15 cellular contexts compared by ENCODE assay signal in the genomic region with DNA sequence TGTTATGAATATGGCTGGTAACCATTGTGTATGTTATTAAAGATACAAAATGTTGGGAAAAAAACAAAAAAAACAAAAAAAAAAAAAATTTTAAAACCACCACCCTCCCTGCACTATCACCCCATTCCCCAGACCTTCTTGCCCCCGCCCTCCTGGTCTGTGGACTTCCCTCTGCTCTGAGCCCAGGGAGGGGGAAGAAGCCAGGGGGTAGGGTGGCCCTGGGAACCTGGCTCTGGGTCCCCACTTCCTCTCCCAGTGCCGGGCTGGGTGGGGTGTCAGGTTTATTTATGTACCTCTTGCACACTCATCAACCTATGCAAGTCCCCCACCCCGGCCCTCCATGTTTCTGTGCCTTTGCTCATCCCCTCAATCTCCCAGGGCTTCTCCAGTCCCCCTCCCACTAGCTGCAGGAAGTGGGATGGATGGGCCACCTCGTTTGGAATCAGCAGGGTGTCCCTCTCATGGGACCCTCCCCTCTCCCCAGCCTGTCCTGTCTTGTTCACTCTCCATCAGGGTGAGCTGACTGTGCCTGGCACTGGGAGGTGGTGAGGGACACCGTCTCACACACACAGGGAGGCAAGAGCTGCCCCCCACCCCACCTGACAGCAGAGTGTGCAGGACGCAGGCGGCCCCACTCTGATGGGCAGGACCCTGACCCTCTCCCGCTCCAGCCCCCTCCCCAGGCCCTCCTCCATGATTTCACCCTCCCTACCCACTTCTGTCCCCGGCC. TPM values are rescaled to one million over a fixed set of nuclear protein-coding genes. Genes with fewer than 3 reads are reported as not detected.
A peak's percentile ranks its signal among the peaks of the same experiment; 100 is the strongest.
DNase-seq lines count a peak whose midpoint lies in the region; ATAC-seq, FAIRE-seq and TF ChIP-seq lines count a peak whose summit lies in the region.
"Had no signal": no experiment of that assay in that cellular context is flagged by ENCODE, and none has a peak within 500 bp of the region (broad histone marks: within the 10 kb centered on the region; RNA-seq: fewer than 3 reads in every experiment).

No MANE protein-coding gene starts in this region.

- no peak for DNase-seq in CD4-positive, alpha-beta memory T cell
- DNase-seq in HTR-8/SVneo (ENCODE audit: insufficient read length, low spot score) (no peak), astrocyte (ENCODE audit: low read depth) (no peak), naive B cell (no peak), GF-D8 (lab: John Stamatoyannopoulos, UW) (no peak), ACHN (no peak)
- DNase-seq: GDM1; NCI-H1105; psoas muscle; stimulated activated CD4-positive, alpha-beta T cell treated with anti-CD3 and anti-CD28 coated beads, Interleukin-12 subunit alpha, Interleukin-12 subunit beta, amount 100 ng/mL, for 4 hours; testis had no signal

- H2AFZ ChIP-seq in astrocyte (ENCODE audit: low read depth, low read length): no peak overlapping the region

- H3K79me2 ChIP-seq in astrocyte (ENCODE audit: insufficient read depth, low read length): peaks cover 18% of the 10 kb centered on the region

- no peaks in the 10 kb centered on the region for H3K9me3 ChIP-seq in CD4-positive, alpha-beta memory T cell (ENCODE audit: control insufficient read depth in 1 of 2, low read length in 2 of 2)
- H3K9me3 ChIP-seq in astrocyte (ENCODE audit: insufficient read depth, low read depth, low read length): no peaks in the 10 kb centered on the region
- H3K9me3 ChIP-seq: psoas muscle, testis had no signal

- H3K4me1 ChIP-seq in CD4-positive, alpha-beta memory T cell (ENCODE audit: insufficient read depth, low read length): peaks cover 6% of the 10 kb centered on the region
- H3K4me1 ChIP-seq in astrocyte (ENCODE audit: insufficient read depth, low read length): peaks cover 5% of the 10 kb centered on the region

- H3K4me3 Mint-ChIP-seq in CD4-positive, alpha-beta memory T cell: no peak overlapping the region
- no peak overlapping the region for H3K4me3 Mint-ChIP-seq in astrocyte (ENCODE audit: unreplicated experiment)
- peak overlapping the region in 1 of 8 donors; percentile 7 for H3K4me3 Mint-ChIP-seq in naive B cell
- H3K4me3 Mint-ChIP-seq: activated naive CD8-positive, alpha-beta T cell had no signal

- peaks cover 39 to 88% of the 10 kb centered on the region in 2 donors for H3K36me3 Mint-ChIP-seq in CD4-positive, alpha-beta memory T cell
- H3K36me3 Mint-ChIP-seq in astrocyte (ENCODE audit: low read depth, unreplicated experiment) (peaks cover 23% of the 10 kb centered on the region), naive B cell (peaks cover 12 to 46% of the 10 kb centered on the region in 2 donors)

- H3K27me3 ChIP-seq in CD4-positive, alpha-beta memory T cell (ENCODE audit: insufficient read depth, low read length): no peaks in the 10 kb centered on the region
- no peaks in the 10 kb centered on the region for H3K27me3 ChIP-seq in astrocyte (ENCODE audit: insufficient read depth, low read length)
- H3K27me3 ChIP-seq: testis had no signal

- POLR2A ChIA-PET in CD4-positive, alpha-beta memory T cell (lab: Charles Lee; ENCODE audit: partially characterized antibody): interaction anchor here (0.7 to 0.8 kb wide), 2 partner anchors 26 to 253 kb away, joined by 3 read pairs; no protein-coding TSS in a partner anchor

- H3K4me3 ChIP-seq in CD4-positive, alpha-beta memory T cell (ENCODE audit: low read length in 2 of 2): no peak overlapping the region
- H3K4me3 ChIP-seq in astrocyte (ENCODE audit: insufficient read depth, low read depth, low read length): no peak overlapping the region
- H3K4me3 ChIP-seq: psoas muscle, testis had no signal

- no peaks in the 10 kb centered on the region for H3K27me3 Mint-ChIP-seq in CD4-positive, alpha-beta memory T cell
- H3K27me3 Mint-ChIP-seq in astrocyte (ENCODE audit: low read depth, unreplicated experiment) (no peaks in the 10 kb centered on the region), naive B cell (no peaks in the 10 kb centered on the region)
- H3K27me3 Mint-ChIP-seq: activated naive CD8-positive, alpha-beta T cell had no signal

- TF ChIP-seq CTCF in astrocyte (IDR thresholded peaks at IDR 0.05; ENCODE audit: insufficient read depth, low read depth, low read length): no peak

- ATAC-seq in naive B cell (ENCODE audit: low read depth in 2 of 2) (peak in 1 of 2 donors; percentile 19), HG02973 (IDR thresholded peaks at IDR 0.05; ENCODE audit: unreplicated experiment) (no peak)

- CTCF ChIA-PET in CD4-positive, alpha-beta memory T cell (lab: Charles Lee; ENCODE audit: partially characterized antibody): no interaction called here

- H3K4me2 ChIP-seq in astrocyte (ENCODE audit: low read length): no peak overlapping the region

- peaks cover 66% of the 10 kb centered on the region for H3K36me3 ChIP-seq in CD4-positive, alpha-beta memory T cell (ENCODE audit: insufficient read depth, low read length)
- peaks cover 35% of the 10 kb centered on the region for H3K36me3 ChIP-seq in astrocyte (ENCODE audit: insufficient read depth, low read length)

- peaks cover 11% of the 10 kb centered on the region for H4K20me1 ChIP-seq in astrocyte (ENCODE audit: insufficient read depth, low read length)

- H3K9me3 Mint-ChIP-seq in CD4-positive, alpha-beta memory T cell: no peaks in the 10 kb centered on the region
- no peaks in the 10 kb centered on the region for H3K9me3 Mint-ChIP-seq in astrocyte (ENCODE audit: unreplicated experiment)
- H3K9me3 Mint-ChIP-seq in naive B cell: no peaks in the 10 kb centered on the region

- in situ Hi-C loops in ACHN (cut with HindIII; ENCODE audit: low pct_ligation_motif_present, low pct_unique_long_range_greater_than_20kb, low sequenced_read_pairs): no loop called here

- intact Hi-C loops in CD4-positive, alpha-beta memory T cell (cut with micrococcal nuclease): no loop called here

- FAIRE-seq in HTR-8/SVneo (lab: Jason Lieb, UNC): peak; percentile 23
- FAIRE-seq in astrocyte (lab: Jason Lieb, UNC): no peak
- FAIRE-seq: keratinocyte, TTC549 had no signal

- peaks cover 2 to 16% (median 7%) of the 10 kb centered on the region in 4 donors for H3K4me1 Mint-ChIP-seq in CD4-positive, alpha-beta memory T cell
- peaks cover 21% of the 10 kb centered on the region for H3K4me1 Mint-ChIP-seq in astrocyte (ENCODE audit: low read depth, unreplicated experiment)
- H3K4me1 Mint-ChIP-seq in naive B cell: peaks cover 14 to 35% (median 25%) of the 10 kb centered on the region in 3 donors

- H3K27ac ChIP-seq in CD4-positive, alpha-beta memory T cell (ENCODE audit: low read depth, low read length): no peak overlapping the region
- H3K27ac ChIP-seq in astrocyte (ENCODE audit: low read depth, low read length): no peak overlapping the region
- H3K27ac ChIP-seq: psoas muscle, testis had no signal

- H3K9ac ChIP-seq in astrocyte (ENCODE audit: low read length): no peak overlapping the region

- H3K27ac Mint-ChIP-seq in CD4-positive, alpha-beta memory T cell: peak overlapping the region in 6 of 7 donors; percentile 37 to 89 (median 75)
- peak overlapping the region; percentile 34 for H3K27ac Mint-ChIP-seq in astrocyte (ENCODE audit: unreplicated experiment)
- peak overlapping the region in 4 of 6 donors; percentile 81 to 94 (median 83) for H3K27ac Mint-ChIP-seq in naive B cell
- H3K27ac Mint-ChIP-seq: activated naive CD8-positive, alpha-beta T cell had no signal

RNA-seq across cellular contexts. Expression of a gene that starts 5.9 kb away (rescaled TPM):
- 10 to 100 TPM; 49.2 to 53.8 TPM for total RNA-seq in CD4-positive, alpha-beta memory T cell
- polyA plus RNA-seq in CD4-positive, alpha-beta memory T cell: 10 to 100 TPM; 21.5 to 46.7 TPM
- 42.0 and 43.2 TPM in 2 replicates for total RNA-seq in astrocyte
- 10 to 100 TPM; 11.6 to 62.4 (median 41.0) TPM for polyA plus RNA-seq in naive B cell (ENCODE audit: low read depth in 6 of 6)

RNA-seq across cellular contexts. Expression of a gene that starts 6.2 kb away (rescaled TPM):
- 10 to 100 TPM; 43.1 to 51.3 TPM for total RNA-seq in CD4-positive, alpha-beta memory T cell
- polyA plus RNA-seq in CD4-positive, alpha-beta memory T cell: 10 to 100 TPM; 50.6 to 59.8 TPM
- total RNA-seq in astrocyte: 27.0 and 29.9 TPM in 2 replicates
- polyA plus RNA-seq in naive B cell (ENCODE audit: low read depth in 6 of 6): 10 to 100 TPM; 31.9 to 68.1 (median 57.5) TPM

RNA-seq across cellular contexts. Expression of a gene that starts 21.6 kb away (rescaled TPM):
- total RNA-seq in CD4-positive, alpha-beta memory T cell: 100 to 1,000 TPM; 151 to 152 TPM
- polyA plus RNA-seq in CD4-positive, alpha-beta memory T cell: 100 to 1,000 TPM; 164 to 191 TPM
- total RNA-seq in astrocyte: 21.6 and 28.0 TPM in 2 replicates
- 100 to 1,000 TPM; 291 to 784 (median 445) TPM for polyA plus RNA-seq in naive B cell (ENCODE audit: low read depth in 6 of 6)

RNA-seq across cellular contexts. Expression of a gene that starts 27.5 kb away (rescaled TPM):
- total RNA-seq in CD4-positive, alpha-beta memory T cell: 10 to 100 TPM; 12.1 to 17.0 TPM
- polyA plus RNA-seq in CD4-positive, alpha-beta memory T cell: 1 to 10 TPM; 1.4 to 5.1 TPM
- 101 and 102 TPM in 2 replicates for total RNA-seq in astrocyte
- 1 to 10 TPM in 5 of 6 donors, not detected in 1; 2.5 to 8.3 (median 4.7) TPM for polyA plus RNA-seq in naive B cell (ENCODE audit: low read depth in 6 of 6)

RNA-seq across cellular contexts. Expression of a gene that starts 42.8 kb away (rescaled TPM):
- 10 to 100 TPM; 65.0 to 79.6 TPM for total RNA-seq in CD4-positive, alpha-beta memory T cell
- 10 to 100 TPM in 1 of 2 donors, 1 to 10 TPM in 1; 7.3 to 20.2 TPM for polyA plus RNA-seq in CD4-positive, alpha-beta memory T cell
- total RNA-seq in astrocyte: 95.0 and 98.6 TPM in 2 replicates
- 10 to 100 TPM in 3 of 6 donors, 1 to 10 TPM in 3; 6.2 to 20.5 (median 9.7) TPM for polyA plus RNA-seq in naive B cell (ENCODE audit: low read depth in 6 of 6)
